Comparison of ENCODE assay signal across 9 cellular contexts in the genomic region with DNA sequence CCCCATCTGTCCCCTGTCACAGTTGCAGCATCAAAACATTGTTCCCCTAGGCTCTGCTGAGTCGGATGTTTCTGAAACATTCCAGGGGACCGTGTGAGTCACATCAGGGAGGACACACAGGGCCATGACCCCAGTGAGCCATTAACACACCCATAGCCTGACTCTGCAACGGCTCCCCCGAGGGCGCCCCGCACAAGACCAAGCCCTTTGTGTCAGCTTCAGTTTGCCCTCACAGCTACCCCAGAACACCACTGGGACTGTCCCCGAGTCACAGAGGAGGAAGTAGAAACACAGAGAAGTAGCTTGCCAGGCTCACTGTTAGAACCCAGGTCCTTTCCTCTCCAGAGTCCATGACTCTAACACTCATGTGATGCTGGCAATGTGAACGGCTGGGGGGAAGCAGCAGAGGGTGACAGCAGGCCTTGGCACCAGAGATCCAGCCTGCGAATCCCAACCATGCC.
DNase-seq lines count a peak whose midpoint lies in the region; ATAC-seq, FAIRE-seq and TF ChIP-seq lines count a peak whose summit lies in the region.
"Had no signal": no experiment of that assay in that cellular context is flagged by ENCODE, and none has a peak within 500 bp of the region (broad histone marks: within the 10 kb centered on the region; RNA-seq: fewer than 3 reads in every experiment).

No MANE protein-coding gene starts in this region.

- dilution Hi-C loops in mammary epithelial cell (cut with HindIII; ENCODE audit: low sequenced_read_pairs), result no loop called here

- H3K9ac ChIP-seq in mammary epithelial cell (ENCODE audit: insufficient read depth, low read length) (no peak overlapping the region), mesenchymal stem cell (ENCODE audit: low read length) (no peak overlapping the region)

- H2AK5ac ChIP-seq in mesenchymal stem cell (ENCODE audit: low read length, severe bottlenecking), result no peak overlapping the region

- no peaks in the 10 kb centered on the region for H4K20me1 ChIP-seq in mammary epithelial cell (ENCODE audit: insufficient read depth, low read length)

- no peak overlapping the region for H2BK12ac ChIP-seq in mesenchymal stem cell (ENCODE audit: low read length in 2 of 2)

- H3K4me3 ChIP-seq in mammary epithelial cell (replicated peaks in 1 of 3; ENCODE audit: insufficient read depth in 1 of 3, low read depth in 2 of 3, low read length in 3 of 3), result no peak overlapping the region
- H3K4me3 ChIP-seq in mesenchymal stem cell (ENCODE audit: insufficient read depth in 1 of 2, low read depth in 1 of 2, low read length in 2 of 2), result no peak overlapping the region
- no peak overlapping the region for H3K4me3 ChIP-seq in coronary artery

- DNase-seq in AG08395 (ENCODE audit: low spot score) (peak; percentile 76), mammary epithelial cell (peak; percentile 14), mesenchymal stem cell (peak; percentile 68), D721Med (ENCODE audit: insufficient read length, low spot score) (no peak), coronary artery (ENCODE audit: low spot score) (no peak), NCI-H2171 (lab: John Stamatoyannopoulos, UW) (no peak)
- DNase-seq: activated naive CD4-positive, alpha-beta T cell treated with Interleukin-2 at 50 U/mL for 16 hours had no signal

- H2BK15ac ChIP-seq in mesenchymal stem cell (ENCODE audit: low read depth, poor library complexity, severe bottlenecking), result no peak overlapping the region

- H2BK5ac ChIP-seq in mesenchymal stem cell (ENCODE audit: low read depth, low read length, poor library complexity, severe bottlenecking), result no peak overlapping the region

- H2AFZ ChIP-seq in mammary epithelial cell (ENCODE audit: low read depth, low read length) (no peak overlapping the region), mesenchymal stem cell (ENCODE audit: low read depth, low read length) (no peak overlapping the region)

- H3K9me3 ChIP-seq in mammary epithelial cell (replicated peaks; ENCODE audit: insufficient read depth, low read length), result no peaks in the 10 kb centered on the region
- H3K9me3 ChIP-seq in mesenchymal stem cell (ENCODE audit: control insufficient read depth, low read length), result peaks cover 6% of the 10 kb centered on the region

- no peak for TF ChIP-seq CTCF in mammary epithelial cell (conservative IDR thresholded peaks at IDR 0.05 in 1 of 2, IDR thresholded peaks at IDR 0.05 in 1 of 2; ENCODE audit: extremely low read depth in 1 of 2, insufficient read depth in 1 of 2, low read depth in 1 of 2, low read length in 2 of 2)
- TF ChIP-seq CTCF in D721Med (IDR thresholded peaks at IDR 0.05; ENCODE audit: insufficient read depth, missing control alignments), result no peak
- TF ChIP-seq CTCF in coronary artery (IDR thresholded peaks at IDR 0.05), result no peak

- H3K4ac ChIP-seq in mesenchymal stem cell (ENCODE audit: low read depth in 1 of 2, low read length in 2 of 2), result peak overlapping the region in 1 of 2 experiments; percentile 2

- intact Hi-C loops in mammary epithelial cell (cut with micrococcal nuclease), result no loop called here

- no peak overlapping the region for H4K91ac ChIP-seq in mesenchymal stem cell (ENCODE audit: low read length)

- H2BK120ac ChIP-seq in mesenchymal stem cell (ENCODE audit: low read depth, low read length), result no peak overlapping the region

- H3K23ac ChIP-seq in mesenchymal stem cell (ENCODE audit: low read length in 2 of 2), result no peak overlapping the region

- ATAC-seq in HG02840 (IDR thresholded peaks at IDR 0.05; ENCODE audit: low FRiP score, unreplicated experiment) (peak; percentile 68), HG02852 (IDR thresholded peaks at IDR 0.05; ENCODE audit: unreplicated experiment) (no peak)

- H3K14ac ChIP-seq in mesenchymal stem cell (ENCODE audit: low read length in 2 of 2), result no peak overlapping the region

- H3K79me2 ChIP-seq in mammary epithelial cell (ENCODE audit: insufficient read depth, low read length), result no peaks in the 10 kb centered on the region

- CTCF ChIA-PET in mammary epithelial cell (lab: Charles Lee; ENCODE audit: low non-redundant PET), result no interaction called here

- WGBS in mammary epithelial cell (ENCODE audit: low coverage, missing lambda C conversion rate), result 76% methylated on average over 9 of the region's 9 CpGs
- WGBS in mesenchymal stem cell, result 13% methylated on average over 7 of the region's 9 CpGs

- H3K18ac ChIP-seq in mesenchymal stem cell (ENCODE audit: low read depth in 1 of 2, low read length in 2 of 2), result peak overlapping the region in 1 of 2 experiments; percentile 50

- in situ Hi-C loops in mammary epithelial cell (cut with MboI; ENCODE audit: low sequenced_read_pairs in 2 of 2), result no loop called here

- H3K27ac ChIP-seq in mammary epithelial cell (ENCODE audit: insufficient read depth, low read depth, low read length) (no peak overlapping the region), mesenchymal stem cell (ENCODE audit: low read length, poor library complexity, severe bottlenecking) (peak overlapping the region; percentile 15), coronary artery (no peak overlapping the region)

- peak overlapping the region; percentile 45 for H4K8ac ChIP-seq in mesenchymal stem cell (ENCODE audit: low read length)

- H3K27me3 ChIP-seq in mammary epithelial cell (ENCODE audit: insufficient read depth, low read length) (no peaks in the 10 kb centered on the region), mesenchymal stem cell (ENCODE audit: control insufficient read depth in 1 of 2, insufficient read depth in 1 of 2, low read length in 2 of 2) (no peaks in the 10 kb centered on the region)

- no peak for FAIRE-seq in D721Med (lab: Jason Lieb, UNC)

- BruUV-seq in mammary epithelial cell (replicated peaks; lab: Mats Ljungman, UMichigan), result no TSS peak

- H3K36me3 ChIP-seq in mammary epithelial cell (ENCODE audit: insufficient read depth, low read length), result no peaks in the 10 kb centered on the region
- H3K36me3 ChIP-seq in mesenchymal stem cell (ENCODE audit: control insufficient read depth in 1 of 2, insufficient read depth in 2 of 2, low read depth in 1 of 2, low read length in 2 of 2), result no peaks in the 10 kb centered on the region

- H3K4me2 ChIP-seq in mammary epithelial cell (ENCODE audit: insufficient read depth, low read depth, low read length) (no peak overlapping the region), mesenchymal stem cell (ENCODE audit: low read length, poor library complexity, severe bottlenecking) (peak overlapping the region; percentile 25)

- no peaks in the 10 kb centered on the region for H3K4me1 ChIP-seq in mammary epithelial cell (ENCODE audit: insufficient read depth, low read length)
- peaks cover 12% of the 10 kb centered on the region for H3K4me1 ChIP-seq in mesenchymal stem cell (ENCODE audit: control insufficient read depth, insufficient read depth, low read depth, low read length)

- no peaks in the 10 kb centered on the region for H3K79me1 ChIP-seq in mesenchymal stem cell (replicated peaks; ENCODE audit: low read length, poor library complexity, severe bottlenecking)

Comparison
In these comparisons a context has a peak if more than half of its experiments do, and no peak if none do; other contexts are left out.
1. DNase-seq: peak in AG08395 (single experiment), mammary epithelial cell (single experiment) and mesenchymal stem cell (single experiment); none in D721Med (single experiment), coronary artery (single experiment) and NCI-H2171 (single experiment).